Comparison of ENCODE assay signal across 12 cellular contexts in the genomic region with DNA sequence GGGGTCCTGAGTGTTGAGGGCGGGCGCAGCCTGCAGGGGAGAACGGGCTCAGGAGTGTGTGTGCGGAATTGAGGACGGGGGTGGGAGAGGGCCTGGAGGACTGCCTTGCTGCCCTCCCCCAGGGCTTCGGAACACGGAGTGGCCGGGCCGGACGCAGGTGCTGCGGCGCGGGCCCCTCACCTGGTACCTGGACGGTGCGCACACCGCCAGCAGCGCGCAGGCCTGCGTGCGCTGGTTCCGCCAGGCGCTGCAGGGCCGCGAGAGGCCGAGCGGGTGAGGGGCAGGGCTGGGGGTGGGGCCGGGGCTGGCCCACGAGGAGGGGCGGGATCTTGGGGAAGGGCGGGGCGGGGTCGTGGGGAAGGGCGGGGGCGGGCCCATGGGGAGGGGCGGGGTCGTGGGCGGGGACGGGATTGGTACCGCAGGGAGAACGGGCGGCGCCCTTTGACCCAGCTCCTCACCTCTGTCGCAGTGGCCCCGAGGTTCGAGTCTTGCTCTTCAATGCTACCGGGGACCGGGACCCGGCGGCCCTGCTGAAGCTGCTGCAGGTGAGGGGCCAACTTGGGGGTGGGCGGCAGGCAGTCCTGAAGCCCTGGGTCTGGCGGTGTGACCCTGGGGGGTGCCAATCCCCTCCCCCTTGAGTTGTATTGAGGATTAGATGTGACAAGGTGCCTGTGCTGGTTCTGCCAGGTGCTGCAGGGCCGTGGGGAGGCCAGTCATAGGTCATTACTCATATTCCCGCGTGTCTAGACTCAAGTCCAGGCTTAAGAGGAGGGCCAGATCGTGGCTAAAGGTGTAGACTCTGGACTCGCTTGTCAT. TPM values are rescaled to one million over a fixed set of nuclear protein-coding genes. Genes with fewer than 3 reads are reported as not detected.
DNase-seq lines count a peak whose midpoint lies in the region; ATAC-seq, FAIRE-seq and TF ChIP-seq lines count a peak whose summit lies in the region.
"Had no signal": no experiment of that assay in that cellular context is flagged by ENCODE, and none has a peak within 500 bp of the region (broad histone marks: within the 10 kb centered on the region; RNA-seq: fewer than 3 reads in every experiment).

No MANE protein-coding gene starts in this region.

- TF ChIP-seq CTCF in HCT116 (IDR thresholded peaks at IDR 0.05 in 2 of 3, conservative IDR thresholded peaks at IDR 0.05 in 1 of 3; ENCODE audit: borderline replicate concordance in 1 of 3, insufficient read depth in 1 of 3, low read depth in 2 of 3, low read length in 2 of 3), result no peak
- TF ChIP-seq CTCF in astrocyte (IDR thresholded peaks at IDR 0.05; ENCODE audit: insufficient read depth, low read depth, low read length), result no peak
- no peak for TF ChIP-seq CTCF in hepatocyte (IDR thresholded peaks at IDR 0.05; ENCODE audit: poor library complexity)

- RAD21 ChIA-PET in HCT116 (lab: Charles Lee; ENCODE audit: low non-redundant PET in 1 of 2, low total read pairs in 2 of 2, uncharacterized antibody in 2 of 2, unreplicated experiment in 2 of 2), result no interaction called here

- H3K9me3 Mint-ChIP-seq in astrocyte (ENCODE audit: unreplicated experiment), result no peaks in the 10 kb centered on the region

- H3K4me3 ChIP-seq in HCT116 (replicated peaks in 1 of 2; ENCODE audit: low read depth in 1 of 2, low read length in 2 of 2) (no peak overlapping the region), astrocyte (ENCODE audit: insufficient read depth, low read depth, low read length) (no peak overlapping the region), hepatocyte (no peak overlapping the region)

- H3K9me3 ChIP-seq in HCT116 (ENCODE audit: control insufficient read depth in 1 of 2, insufficient read depth in 1 of 2, low read depth in 1 of 2, low read length in 2 of 2) (no peaks in the 10 kb centered on the region), astrocyte (ENCODE audit: insufficient read depth, low read depth, low read length) (no peaks in the 10 kb centered on the region), hepatocyte (ENCODE audit: low read depth) (no peaks in the 10 kb centered on the region)
- H3K9me3 ChIP-seq: neutrophil had no signal

- peaks cover 17% of the 10 kb centered on the region for H3K79me2 ChIP-seq in HCT116 (ENCODE audit: insufficient read depth, low read length)
- peaks cover 23% of the 10 kb centered on the region for H3K79me2 ChIP-seq in astrocyte (ENCODE audit: insufficient read depth, low read length)
- H3K79me2 ChIP-seq in hepatocyte, result peaks cover 14% of the 10 kb centered on the region

- no peak overlapping the region for H3K4me2 ChIP-seq in HCT116 (ENCODE audit: low read length)
- peak overlapping the region; percentile 26 for H3K4me2 ChIP-seq in astrocyte (ENCODE audit: low read length)
- H3K4me2 ChIP-seq in hepatocyte, result peak overlapping the region; percentile 71

- CTCF ChIA-PET in HCT116 (lab: Charles Lee), result no interaction called here

- DNase-seq in HCT116 (ENCODE audit: low read depth, low spot score) (no peak), astrocyte (ENCODE audit: low read depth) (no peak), hepatocyte (ENCODE audit: low spot score) (peak; percentile 80), sciatic nerve (ENCODE audit: low spot score) (no peak), T-helper 2 cell (no peak), NCI-H187 treated with DMSO at 0.1 percent for 48 hours (lab: John Stamatoyannopoulos, UW) (no peak), H54 (ENCODE audit: insufficient read length, low spot score) (no peak)
- DNase-seq in activated effector memory CD4-positive, alpha-beta T cell treated with Interleukin-2 at 50 U/mL for 16 hours, result no peak
- DNase-seq: activated naive CD4-positive, alpha-beta T cell treated with anti-CD3 and anti-CD28 coated beads, Interleukin-2, amount 50 U/mL, for 16 hours; DMS79 treated with DMSO at 0.1 percent for 48 hours; WERI-Rb-1 had no signal

- H3K9me2 ChIP-seq in HCT116 (ENCODE audit: insufficient read depth), result no peaks in the 10 kb centered on the region
- no peaks in the 10 kb centered on the region for H3K9me2 ChIP-seq in hepatocyte (replicated peaks; ENCODE audit: insufficient read depth)

- FAIRE-seq in astrocyte (lab: Jason Lieb, UNC), result no peak
- no peak for FAIRE-seq in H54 (lab: Jason Lieb, UNC)

- no peak overlapping the region for H3K4me3 Mint-ChIP-seq in astrocyte (ENCODE audit: unreplicated experiment)

- POLR2A ChIA-PET in HCT116 (lab: Charles Lee), result no interaction called here

- H4K20me1 ChIP-seq in HCT116 (ENCODE audit: insufficient read depth) (peaks cover 4% of the 10 kb centered on the region; the same call in 1 of the 2 replicates), astrocyte (ENCODE audit: insufficient read depth, low read length) (peaks cover 34% of the 10 kb centered on the region), hepatocyte (ENCODE audit: insufficient read depth, poor library complexity, severe bottlenecking) (no peaks in the 10 kb centered on the region)

- H3K27ac Mint-ChIP-seq in astrocyte (ENCODE audit: unreplicated experiment), result no peak overlapping the region

- intact Hi-C loops in HCT116 (cut with micrococcal nuclease) (no loop called here), sciatic nerve (cut with DNase I) (no loop called here)

- H3K27me3 Mint-ChIP-seq in astrocyte (ENCODE audit: low read depth, unreplicated experiment), result no peaks in the 10 kb centered on the region

- H3K36me3 Mint-ChIP-seq in astrocyte (ENCODE audit: low read depth, unreplicated experiment), result peaks cover 18% of the 10 kb centered on the region

- H3K4me1 Mint-ChIP-seq in astrocyte (ENCODE audit: low read depth, unreplicated experiment), result peaks cover 2% of the 10 kb centered on the region

- BruUV-seq in HCT116 (replicated peaks; lab: Mats Ljungman, UMichigan), result no TSS peak

- ATAC-seq in HCT116 (peak; percentile 46), sciatic nerve (peak; percentile 49)

- peak overlapping the region; percentile 20; the same call in 1 of the 2 replicates for H3K27ac ChIP-seq in HCT116 (ENCODE audit: low read depth, low read length)
- H3K27ac ChIP-seq in astrocyte (ENCODE audit: low read depth, low read length), result no peak overlapping the region
- no peak overlapping the region for H3K27ac ChIP-seq in hepatocyte
- H3K27ac ChIP-seq: neutrophil had no signal

- H3K4me1 ChIP-seq in HCT116 (ENCODE audit: control insufficient read depth in 1 of 2, insufficient read depth in 2 of 2, low read length in 2 of 2) (peaks cover 0 to 12% of the 10 kb centered on the region in 2 experiments; a peak in 2 of 4 replicates), astrocyte (ENCODE audit: insufficient read depth, low read length) (no peaks in the 10 kb centered on the region), hepatocyte (ENCODE audit: insufficient read depth) (peaks cover 8% of the 10 kb centered on the region)

- 0 out of 2 replicates have a peak overlapping the region, but pooled peaks have one; percentile 2 for H3K9ac ChIP-seq in HCT116 (ENCODE audit: low read length)
- H3K9ac ChIP-seq in astrocyte (ENCODE audit: low read length), result no peak overlapping the region

- TF ChIP-seq RAD21 in HCT116 (IDR thresholded peaks at IDR 0.05; ENCODE audit: low read depth), result no peak

- no peak overlapping the region for H2AFZ ChIP-seq in HCT116 (ENCODE audit: low read depth, low read length, poor library complexity, severe bottlenecking)
- no peak overlapping the region for H2AFZ ChIP-seq in astrocyte (ENCODE audit: low read depth, low read length)
- no peak overlapping the region for H2AFZ ChIP-seq in hepatocyte

- peaks cover 18 to 49% of the 10 kb centered on the region in 2 experiments; a peak in 3 of 4 replicates for H3K36me3 ChIP-seq in HCT116 (ENCODE audit: control insufficient read depth in 1 of 2, insufficient read depth in 2 of 2, low read length in 2 of 2)
- H3K36me3 ChIP-seq in astrocyte (ENCODE audit: insufficient read depth, low read length), result peaks cover 11% of the 10 kb centered on the region
- H3K36me3 ChIP-seq in hepatocyte (replicated peaks; ENCODE audit: insufficient read depth, low read depth), result no peaks in the 10 kb centered on the region

- H3K27me3 ChIP-seq in HCT116 (ENCODE audit: insufficient read depth, low read length) (no peaks in the 10 kb centered on the region), astrocyte (ENCODE audit: insufficient read depth, low read length) (no peaks in the 10 kb centered on the region), hepatocyte (no peaks in the 10 kb centered on the region)
- H3K27me3 ChIP-seq: neutrophil had no signal

- 32% methylated on average over 36 of the region's 56 CpGs for WGBS in hepatocyte (ENCODE audit: low lambda C conversion rate, missing lambda C conversion rate)

- no peak for TF ChIP-seq POLR2A in HCT116 (IDR thresholded peaks at IDR 0.05; ENCODE audit: borderline replicate concordance, extremely low read depth, insufficient read depth, insufficient read length)
- no peak for TF ChIP-seq POLR2A in H54 (IDR thresholded peaks at IDR 0.05; ENCODE audit: low read depth, low read length)

TF ChIP-seq in HCT116, 20 proteins besides CTCF, POLR2A, EP300 and RAD21 (continues in another document):
- TF ChIP-seq ZNF274 (IDR thresholded peaks at IDR 0.05; ENCODE audit: low read depth, low read length) (no peak), TCF7L2 (IDR thresholded peaks at IDR 0.05; ENCODE audit: borderline replicate concordance, extremely low read depth, insufficient read depth, insufficient read length) (no peak), FOSL1 (IDR thresholded peaks at IDR 0.05; ENCODE audit: low read depth) (no peak), EZH2 (IDR thresholded peaks at IDR 0.05) (no peak), CBX3 (IDR thresholded peaks at IDR 0.05; ENCODE audit: low read depth) (no peak), ELF1 (IDR thresholded peaks at IDR 0.05; ENCODE audit: borderline replicate concordance, low read depth) (no peak), ZFX (IDR thresholded peaks at IDR 0.05) (no peak; the same call in 1 of the 2 replicates)

RNA-seq across cellular contexts. Expression of a gene that starts 7.1 kb away (rescaled TPM):
- total RNA-seq in HCT116 (2021; ENCODE audit: unreplicated experiment), result 70.6 TPM
- 57.9 and 59.2 TPM in 2 replicates for polyA plus RNA-seq in HCT116 (2012)
- 44.6 and 49.4 TPM in 2 replicates for total RNA-seq in astrocyte
- total RNA-seq in hepatocyte, result 27.4 and 30.9 TPM in 2 replicates
- polyA plus RNA-seq in hepatocyte, result 48.5 and 52.2 TPM in 2 replicates
- total RNA-seq in sciatic nerve, result 69.7 TPM

RNA-seq across cellular contexts. Expression of a gene that starts 23.9 kb away (rescaled TPM):
- 102 TPM for total RNA-seq in HCT116 (2021; ENCODE audit: unreplicated experiment)
- 73.7 and 74.4 TPM in 2 replicates for polyA plus RNA-seq in HCT116 (2012)
- total RNA-seq in astrocyte, result 70.5 and 71.7 TPM in 2 replicates
- 53.5 and 84.6 TPM in 2 replicates for total RNA-seq in hepatocyte
- polyA plus RNA-seq in hepatocyte, result 91.4 and 92.3 TPM in 2 replicates
- total RNA-seq in sciatic nerve, result 127 TPM

RNA-seq across cellular contexts. Expression of a gene that starts 31.3 kb away (rescaled TPM):
- total RNA-seq in HCT116 (2021; ENCODE audit: unreplicated experiment), result 1.3 TPM
- 1.3 and 1.4 TPM in 2 replicates for polyA plus RNA-seq in HCT116 (2012)
- total RNA-seq in astrocyte, result 4.6 and 5.8 TPM in 2 replicates
- total RNA-seq in hepatocyte, result 0.23 and 0.96 TPM in 2 replicates
- polyA plus RNA-seq in hepatocyte, result 0.89 and 2.2 TPM in 2 replicates
- 22.6 TPM for total RNA-seq in sciatic nerve

RNA-seq across cellular contexts. Expression of a gene that starts 44.7 kb away (rescaled TPM):
- total RNA-seq in HCT116 (2021; ENCODE audit: unreplicated experiment) (0.76 TPM), astrocyte (1.2 and 1.5 TPM in 2 replicates), hepatocyte (3.2 and 6.8 TPM in 2 replicates), sciatic nerve (285 TPM)
- polyA plus RNA-seq in HCT116 (2012), result 2.2 and 3.6 TPM in 2 replicates
- polyA plus RNA-seq in hepatocyte, result 19.4 and 21.2 TPM in 2 replicates
